Comparison of ENCODE assay signal across 3 cellular contexts in the genomic region with DNA sequence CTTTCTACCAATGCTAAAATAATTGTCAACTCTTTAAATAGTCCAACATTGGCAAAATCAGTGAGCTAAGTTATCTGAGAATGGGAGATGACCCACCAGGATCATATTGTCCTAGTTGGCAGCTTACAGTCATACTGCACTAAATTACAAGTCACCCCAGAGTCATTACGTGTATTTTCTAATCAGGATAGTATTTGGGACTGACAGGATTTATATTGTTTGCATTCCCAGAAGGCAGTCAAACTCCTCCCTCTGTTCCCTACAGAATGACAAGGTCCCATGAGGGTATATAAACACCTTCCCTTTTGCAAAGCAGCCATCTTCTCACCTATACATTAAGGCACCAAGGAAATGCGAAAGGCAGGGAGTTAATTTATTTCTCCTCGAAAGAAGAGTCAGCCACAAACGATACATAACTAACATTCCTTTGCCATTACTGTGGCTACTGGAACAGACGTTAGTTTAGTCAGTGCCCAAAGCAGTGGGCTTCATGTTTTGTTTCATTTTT.
TF ChIP-seq lines count a peak whose summit lies in the region.

No MANE protein-coding gene starts in this region.

TF ChIP-seq in A549, 52 proteins besides CTCF, POLR2A, EP300 and RAD21:
- TF ChIP-seq MAFK (IDR thresholded peaks at IDR 0.05; ENCODE audit: partially characterized antibody) (no peak), HOXB5 (CRISPR knock-in tag; IDR thresholded peaks at IDR 0.05) (no peak), JUN (IDR thresholded peaks at IDR 0.05) (0 out of 5 replicates have a peak, but pooled peaks of 1 of the 2 experiments have one; percentile 11), JUNB (IDR thresholded peaks at IDR 0.05) (peak; percentile 44; the same call in 1 of the 2 replicates), FOSL2 (IDR thresholded peaks at IDR 0.05) (no peak), FOSL2 (CRISPR knock-in tag; IDR thresholded peaks at IDR 0.05) (peak; percentile 48; the same call in 1 of the 2 replicates)

TF ChIP-seq in IMR-90, 13 proteins besides CTCF, POLR2A, EP300 and RAD21:
- TF ChIP-seq CHD1 (IDR thresholded peaks at IDR 0.05; ENCODE audit: low read depth, low read length) (no peak), BHLHE40 (IDR thresholded peaks at IDR 0.05; ENCODE audit: low read depth, low read length) (no peak), MAZ (IDR thresholded peaks at IDR 0.05; ENCODE audit: borderline replicate concordance, low read depth, low read length) (no peak), USF2 (IDR thresholded peaks at IDR 0.05; ENCODE audit: low read depth, low read length) (no peak), FOS (IDR thresholded peaks at IDR 0.05; ENCODE audit: low read depth, low read length) (no peak), CEBPB (IDR thresholded peaks at IDR 0.05; ENCODE audit: low read depth, low read length) (no peak), MXI1 (IDR thresholded peaks at IDR 0.05; ENCODE audit: borderline replicate concordance, low read depth, low read length) (no peak), RFX5 (IDR thresholded peaks at IDR 0.05; ENCODE audit: low read depth, low read length) (no peak)
- TF ChIP-seq, protein P1, sequence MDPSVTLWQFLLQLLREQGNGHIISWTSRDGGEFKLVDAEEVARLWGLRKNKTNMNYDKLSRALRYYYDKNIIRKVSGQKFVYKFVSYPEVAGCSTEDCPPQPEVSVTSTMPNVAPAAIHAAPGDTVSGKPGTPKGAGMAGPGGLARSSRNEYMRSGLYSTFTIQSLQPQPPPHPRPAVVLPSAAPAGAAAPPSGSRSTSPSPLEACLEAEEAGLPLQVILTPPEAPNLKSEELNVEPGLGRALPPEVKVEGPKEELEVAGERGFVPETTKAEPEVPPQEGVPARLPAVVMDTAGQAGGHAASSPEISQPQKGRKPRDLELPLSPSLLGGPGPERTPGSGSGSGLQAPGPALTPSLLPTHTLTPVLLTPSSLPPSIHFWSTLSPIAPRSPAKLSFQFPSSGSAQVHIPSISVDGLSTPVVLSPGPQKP (IDR thresholded peaks at IDR 0.05; ENCODE audit: borderline replicate concordance, low read depth, low read length) = no peak

TF ChIP-seq in HEK293T, 16 proteins besides CTCF, POLR2A, EP300 and RAD21:
- TF ChIP-seq L3MBTL2 (conservative IDR thresholded peaks at IDR 0.05) (no peak), HDGF (IDR thresholded peaks at IDR 0.05; ENCODE audit: borderline replicate concordance) (no peak), LEF1 (IDR thresholded peaks at IDR 0.05; ENCODE audit: borderline replicate concordance) (no peak), CTBP1 (IDR thresholded peaks at IDR 0.05; ENCODE audit: borderline replicate concordance) (no peak), SP1 (IDR thresholded peaks at IDR 0.05) (no peak), ELF4 (IDR thresholded peaks at IDR 0.05) (no peak), NFRKB (IDR thresholded peaks at IDR 0.05) (no peak), TARDBP (IDR thresholded peaks at IDR 0.05) (no peak), BHLHE40 (IDR thresholded peaks at IDR 0.05; ENCODE audit: borderline replicate concordance) (no peak), SUZ12 (IDR thresholded peaks at IDR 0.05) (no peak), PKNOX1 (IDR thresholded peaks at IDR 0.05) (no peak), FOXA1 (IDR thresholded peaks at IDR 0.05) (no peak), FOXM1 (IDR thresholded peaks at IDR 0.05; ENCODE audit: borderline replicate concordance) (no peak), ARNT (IDR thresholded peaks at IDR 0.05) (no peak), FOXK2 (IDR thresholded peaks at IDR 0.05) (no peak), ZNF384 (IDR thresholded peaks at IDR 0.05) (no peak)
